ENCODE assay signal across 9 cellular contexts in genomic region chr15:43329222-43329959, GRCh38. TPM values are rescaled to one million over a fixed set of nuclear protein-coding genes. Genes with fewer than 3 reads are reported as not detected.
DNase-seq lines count a peak whose midpoint lies in the region; ATAC-seq and TF ChIP-seq lines count a peak whose summit lies in the region.
"Had no signal": no experiment of that assay in that cellular context is flagged by ENCODE, and none has a peak within 500 bp of the region (broad histone marks: within the 10 kb centered on the region; RNA-seq: fewer than 3 reads in every experiment).

No MANE protein-coding gene starts in this region.

- H3K4me1 ChIP-seq in neural progenitor cell = peaks cover 29% of the 10 kb centered on the region

- peak overlapping the region; percentile 70 for H3K9ac ChIP-seq in neural progenitor cell

- H3K36me3 Mint-ChIP-seq in neural progenitor cell = peaks cover 10% of the 10 kb centered on the region

- no peaks in the 10 kb centered on the region for H3K9me3 Mint-ChIP-seq in neural progenitor cell

- H3K27ac ChIP-seq in neural progenitor cell = peak overlapping the region; percentile 89

- peaks cover 29% of the 10 kb centered on the region for H3F3A ChIP-seq in neural progenitor cell (ENCODE audit: low read depth)

- H3K27ac Mint-ChIP-seq in neural progenitor cell = peak overlapping the region; percentile 95

- H3K36me3 ChIP-seq in neural progenitor cell = no peaks in the 10 kb centered on the region

- H3K9me3 ChIP-seq in neural progenitor cell (ENCODE audit: low read depth) = no peaks in the 10 kb centered on the region

- H3K4me1 Mint-ChIP-seq in neural progenitor cell = peaks cover 35% of the 10 kb centered on the region

- H2AFZ ChIP-seq in neural progenitor cell (replicated peaks) = peak overlapping the region; percentile 77

- H3K4me3 Mint-ChIP-seq in neural progenitor cell = peak overlapping the region; percentile 94

- H3K4me2 ChIP-seq in neural progenitor cell = peak overlapping the region; percentile 80

- ATAC-seq in HG03025 (IDR thresholded peaks at IDR 0.05; ENCODE audit: low FRiP score, unreplicated experiment) = no peak

- peak overlapping the region; percentile 78 for H3K4me3 ChIP-seq in neural progenitor cell

- H3K27me3 ChIP-seq in neural progenitor cell = peaks cover 13% of the 10 kb centered on the region

- TF ChIP-seq CTCF in neural progenitor cell (IDR thresholded peaks at IDR 0.05) = no peak

- peaks cover 27% of the 10 kb centered on the region for H4K20me1 ChIP-seq in neural progenitor cell (ENCODE audit: low read depth)

- peaks cover 3% of the 10 kb centered on the region for H3K27me3 Mint-ChIP-seq in neural progenitor cell (ENCODE audit: insufficient read depth, low read depth)

- peak in 2 of 3 donors; percentile 0 to 11 for DNase-seq in stimulated activated CD4-positive, alpha-beta T cell treated with anti-CD3 and anti-CD28 coated beads, Interleukin-12 subunit alpha, Interleukin-12 subunit beta, amount 100 ng/mL, for 48 hours (ENCODE audit: low read depth in 2 of 3, low spot score in 1 of 3)
- DNase-seq in stimulated activated CD4-positive, alpha-beta T cell treated with anti-CD3 and anti-CD28 coated beads, Interleukin-2, amount 100 ng/mL, for 48 hours = no peak
- peak; percentile 8 for DNase-seq in activated CD4-positive, alpha-beta T cell treated with anti-CD3 and anti-CD28 coated beads, Interleukin-2, amount 50 U/mL, for 1 hour
- DNase-seq in fibroblast of peridontal ligament (ENCODE audit: extremely low read depth) = peak; percentile 33
- peak; percentile 77 for DNase-seq in neural progenitor cell (ENCODE audit: low spot score)
- no peak for DNase-seq in activated CD4-positive, CD25-positive, alpha-beta regulatory T cell treated with anti-CD3 and anti-CD28 coated beads, Interleukin-2, amount 50 U/mL, for 72 hours
- DNase-seq in NCI-H446 (lab: John Stamatoyannopoulos, UW) = no peak

- H3K79me2 ChIP-seq in neural progenitor cell (ENCODE audit: low read depth) = peaks cover 33% of the 10 kb centered on the region

RNA-seq across cellular contexts. Expression of gene LCMT2, which starts 1.0 kb away (rescaled TPM):
- 14.2 and 14.6 TPM in 2 replicates for total RNA-seq in neural progenitor cell (ENCODE audit: low replicate concordance)

RNA-seq across cellular contexts. Expression of gene TGM7, which starts 27.3 kb away (rescaled TPM):
- total RNA-seq in neural progenitor cell (ENCODE audit: low replicate concordance) = not detected in 2 replicates
- total RNA-seq: pulmonary artery endothelial cell had no signal

RNA-seq across cellular contexts. Expression of gene ZSCAN29, which starts 41.5 kb away (rescaled TPM):
- 27.1 and 44.6 TPM in 2 replicates for total RNA-seq in neural progenitor cell (ENCODE audit: low replicate concordance)

RNA-seq across cellular contexts. Expression of gene TUBGCP4, which starts 41.5 kb away (rescaled TPM):
- 14.1 and 15.6 TPM in 2 replicates for total RNA-seq in neural progenitor cell (ENCODE audit: low replicate concordance)

Comparison
In these comparisons a context has a peak if more than half of its experiments do, and no peak if none do; other contexts are left out.
1. DNase-seq: peak in stimulated activated CD4-positive, alpha-beta T cell treated with anti-CD3 and anti-CD28 coated beads, Interleukin-12 subunit alpha, Interleukin-12 subunit beta, amount 100 ng/mL, for 48 hours (2 of 3), activated CD4-positive, alpha-beta T cell treated with anti-CD3 and anti-CD28 coated beads, Interleukin-2, amount 50 U/mL, for 1 hour (single experiment), fibroblast of peridontal ligament (single experiment) and neural progenitor cell (single experiment); none in stimulated activated CD4-positive, alpha-beta T cell treated with anti-CD3 and anti-CD28 coated beads, Interleukin-2, amount 100 ng/mL, for 48 hours (0 of 2), activated CD4-positive, CD25-positive, alpha-beta regulatory T cell treated with anti-CD3 and anti-CD28 coated beads, Interleukin-2, amount 50 U/mL, for 72 hours (single experiment) and NCI-H446 (0 of 2).